Comparison of ENCODE assay signal across 1 cellular context in the genomic region with DNA sequence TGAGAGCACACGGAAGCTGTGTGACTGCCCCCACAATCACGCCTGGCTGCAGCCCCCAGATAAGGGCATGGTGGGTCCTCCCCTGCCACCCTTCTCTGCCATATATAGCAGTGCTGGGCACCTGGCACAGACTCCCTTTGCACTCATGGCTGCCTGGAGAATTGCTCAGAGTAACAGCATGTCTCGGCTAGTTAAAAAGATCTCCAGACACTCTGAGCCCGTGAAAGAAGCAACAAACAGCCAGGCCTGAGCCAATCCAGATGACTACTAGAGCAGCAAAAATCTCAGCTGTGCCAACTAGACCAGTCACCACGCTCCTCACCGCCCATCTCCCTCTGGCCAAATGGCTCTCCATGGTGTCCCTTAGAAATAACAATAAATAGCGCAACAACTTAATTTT.
TF ChIP-seq lines count a peak whose summit lies in the region.

No MANE protein-coding gene starts in this region.

TF ChIP-seq in WTC11, 78 proteins besides CTCF, POLR2A, EP300 and RAD21 (continued from another document):
- TF ChIP-seq, protein P1, sequence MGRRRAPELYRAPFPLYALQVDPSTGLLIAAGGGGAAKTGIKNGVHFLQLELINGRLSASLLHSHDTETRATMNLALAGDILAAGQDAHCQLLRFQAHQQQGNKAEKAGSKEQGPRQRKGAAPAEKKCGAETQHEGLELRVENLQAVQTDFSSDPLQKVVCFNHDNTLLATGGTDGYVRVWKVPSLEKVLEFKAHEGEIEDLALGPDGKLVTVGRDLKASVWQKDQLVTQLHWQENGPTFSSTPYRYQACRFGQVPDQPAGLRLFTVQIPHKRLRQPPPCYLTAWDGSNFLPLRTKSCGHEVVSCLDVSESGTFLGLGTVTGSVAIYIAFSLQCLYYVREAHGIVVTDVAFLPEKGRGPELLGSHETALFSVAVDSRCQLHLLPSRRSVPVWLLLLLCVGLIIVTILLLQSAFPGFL (CRISPR knock-in tag; IDR thresholded peaks at IDR 0.05; ENCODE audit: borderline replicate concordance): no peak
- TF ChIP-seq ZNF423 (CRISPR knock-in tag; IDR thresholded peaks at IDR 0.05) (no peak), TEAD4 (CRISPR knock-in tag; IDR thresholded peaks at IDR 0.05) (no peak), FOXJ3 (CRISPR knock-in tag; IDR thresholded peaks at IDR 0.05; ENCODE audit: borderline replicate concordance) (no peak), GABPB1 (CRISPR knock-in tag; IDR thresholded peaks at IDR 0.05) (no peak), ZNF396 (CRISPR knock-in tag; IDR thresholded peaks at IDR 0.05; ENCODE audit: borderline replicate concordance) (no peak), EMX1 (CRISPR knock-in tag; IDR thresholded peaks at IDR 0.05) (no peak), ZNF671 (CRISPR knock-in tag; IDR thresholded peaks at IDR 0.05) (no peak), NR2C2 (CRISPR knock-in tag; IDR thresholded peaks at IDR 0.05) (no peak), SP1 (CRISPR knock-in tag; conservative IDR thresholded peaks at IDR 0.05) (no peak), OVOL2 (CRISPR knock-in tag; IDR thresholded peaks at IDR 0.05; ENCODE audit: borderline replicate concordance) (no peak), FOXK1 (CRISPR knock-in tag; IDR thresholded peaks at IDR 0.05) (no peak), MYBL2 (CRISPR knock-in tag; IDR thresholded peaks at IDR 0.05) (no peak)
- TF ChIP-seq, protein P2, sequence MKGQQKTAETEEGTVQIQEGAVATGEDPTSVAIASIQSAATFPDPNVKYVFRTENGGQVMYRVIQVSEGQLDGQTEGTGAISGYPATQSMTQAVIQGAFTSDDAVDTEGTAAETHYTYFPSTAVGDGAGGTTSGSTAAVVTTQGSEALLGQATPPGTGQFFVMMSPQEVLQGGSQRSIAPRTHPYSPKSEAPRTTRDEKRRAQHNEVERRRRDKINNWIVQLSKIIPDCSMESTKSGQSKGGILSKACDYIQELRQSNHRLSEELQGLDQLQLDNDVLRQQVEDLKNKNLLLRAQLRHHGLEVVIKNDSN (CRISPR knock-in tag; IDR thresholded peaks at IDR 0.05): no peak
